22 cellular contexts compared by ENCODE assay signal in genomic region chr22:29427176-29427760, GRCh38. TPM values are rescaled to one million over a fixed set of nuclear protein-coding genes. Genes with fewer than 3 reads are reported as not detected.
"Had no signal": no experiment of that assay in that cellular context is flagged by ENCODE, and none has a peak within 500 bp of the region (broad histone marks: within the 10 kb centered on the region; RNA-seq: fewer than 3 reads in every experiment).

No MANE protein-coding gene starts in this region.

- H3K4me1 ChIP-seq: gastroesophageal sphincter, heart right ventricle, pancreas, right lobe of liver had no signal

- DNase-seq: activated CD4-positive, alpha-beta T cell treated with anti-CD3 and anti-CD28 coated beads for 1 hour; activated CD4-positive, alpha-beta T cell treated with anti-CD3 and anti-CD28 coated beads, Interleukin-2, amount 50 U/mL, for 4 hours; activated effector memory CD4-positive, alpha-beta T cell treated with anti-CD3 and anti-CD28 coated beads, Interleukin-2, amount 50 U/mL, for 16 hours; activated T-cell treated with anti-CD3 and anti-CD28 coated beads, Interleukin-2, amount 50 U/mL, for 72 hours; heart right ventricle; mesendoderm; naive thymus-derived CD8-positive, alpha-beta T cell; pancreas; right lobe of liver; stimulated activated CD4-positive, alpha-beta T cell treated with anti-CD3 and anti-CD28 coated beads, Interleukin-4, amount 100 ng/mL, for 1 hour; T-helper 1 cell; T1000 had no signal

- H3K27me3 ChIP-seq: right lobe of liver had no signal

- H3K9me3 ChIP-seq: gastroesophageal sphincter, heart right ventricle, neutrophil, pancreas, right lobe of liver, thoracic aorta had no signal

- H3K4me3 Mint-ChIP-seq: activated naive CD4-positive, alpha-beta T cell treated with anti-CD3 and anti-CD28 coated beads, Interleukin-2, amount 50 U/mL, for 24 hours; activated T-cell treated with anti-CD3 and anti-CD28 coated beads, Interleukin-2, amount 50 U/mL, for 72 hours; naive thymus-derived CD8-positive, alpha-beta T cell had no signal

- H3K4me2 ChIP-seq: smooth muscle cell had no signal

- H3K36me3 Mint-ChIP-seq: activated naive CD4-positive, alpha-beta T cell treated with anti-CD3 and anti-CD28 coated beads, Interleukin-2, amount 50 U/mL, for 24 hours; naive thymus-derived CD8-positive, alpha-beta T cell had no signal

- H3K27ac Mint-ChIP-seq: activated naive CD4-positive, alpha-beta T cell treated with anti-CD3 and anti-CD28 coated beads, Interleukin-2, amount 50 U/mL, for 24 hours; activated T-cell treated with anti-CD3 and anti-CD28 coated beads, Interleukin-2, amount 50 U/mL, for 72 hours; naive thymus-derived CD8-positive, alpha-beta T cell had no signal

- H3K9me3 Mint-ChIP-seq: activated naive CD4-positive, alpha-beta T cell treated with anti-CD3 and anti-CD28 coated beads, Interleukin-2, amount 50 U/mL, for 24 hours; activated T-cell treated with anti-CD3 and anti-CD28 coated beads, Interleukin-2, amount 50 U/mL, for 72 hours; naive thymus-derived CD8-positive, alpha-beta T cell had no signal

- H3K27me3 Mint-ChIP-seq: activated naive CD4-positive, alpha-beta T cell treated with anti-CD3 and anti-CD28 coated beads, Interleukin-2, amount 50 U/mL, for 24 hours had no signal

- H3K27ac ChIP-seq: gastroesophageal sphincter, heart right ventricle, neutrophil, pancreas, right lobe of liver, thoracic aorta had no signal

- H3K36me3 ChIP-seq: gastroesophageal sphincter, heart right ventricle, neutrophil, pancreas, right lobe of liver, thoracic aorta had no signal

- H3K4me3 ChIP-seq: gastroesophageal sphincter, heart right ventricle, pancreas, right lobe of liver, smooth muscle cell, thoracic aorta had no signal

- ATAC-seq: activated T-cell treated with anti-CD3 and anti-CD28 coated beads, Interleukin-2, amount 50 U/mL, for 72 hours; gastroesophageal sphincter; heart right ventricle; naive thymus-derived CD8-positive, alpha-beta T cell; pancreas had no signal

- H3K4me1 Mint-ChIP-seq: activated naive CD4-positive, alpha-beta T cell treated with anti-CD3 and anti-CD28 coated beads, Interleukin-2, amount 50 U/mL, for 24 hours; naive thymus-derived CD8-positive, alpha-beta T cell had no signal

RNA-seq across cellular contexts. Expression of gene RFPL1, which starts 11.1 kb away (rescaled TPM):
- total RNA-seq: activated CD8-positive, alpha-beta memory T cell treated with anti-CD3 and anti-CD28 coated beads for 36 hours; activated T-cell treated with anti-CD3 and anti-CD28 coated beads, Interleukin-2, amount 50 U/mL, for 72 hours; epithelial cell of proximal tubule; gastroesophageal sphincter; heart right ventricle; lower leg skin; mucosa of gallbladder; naive thymus-derived CD8-positive, alpha-beta T cell; pancreas; smooth muscle cell; thoracic aorta; urinary bladder had no signal
- polyA plus RNA-seq: heart right ventricle, urinary bladder had no signal

RNA-seq across cellular contexts. Expression of gene NEFH, which starts 52.8 kb away (rescaled TPM):
- total RNA-seq: smooth muscle cell had no signal
